ENCODE assay signal across 8 cellular contexts in the genomic region with DNA sequence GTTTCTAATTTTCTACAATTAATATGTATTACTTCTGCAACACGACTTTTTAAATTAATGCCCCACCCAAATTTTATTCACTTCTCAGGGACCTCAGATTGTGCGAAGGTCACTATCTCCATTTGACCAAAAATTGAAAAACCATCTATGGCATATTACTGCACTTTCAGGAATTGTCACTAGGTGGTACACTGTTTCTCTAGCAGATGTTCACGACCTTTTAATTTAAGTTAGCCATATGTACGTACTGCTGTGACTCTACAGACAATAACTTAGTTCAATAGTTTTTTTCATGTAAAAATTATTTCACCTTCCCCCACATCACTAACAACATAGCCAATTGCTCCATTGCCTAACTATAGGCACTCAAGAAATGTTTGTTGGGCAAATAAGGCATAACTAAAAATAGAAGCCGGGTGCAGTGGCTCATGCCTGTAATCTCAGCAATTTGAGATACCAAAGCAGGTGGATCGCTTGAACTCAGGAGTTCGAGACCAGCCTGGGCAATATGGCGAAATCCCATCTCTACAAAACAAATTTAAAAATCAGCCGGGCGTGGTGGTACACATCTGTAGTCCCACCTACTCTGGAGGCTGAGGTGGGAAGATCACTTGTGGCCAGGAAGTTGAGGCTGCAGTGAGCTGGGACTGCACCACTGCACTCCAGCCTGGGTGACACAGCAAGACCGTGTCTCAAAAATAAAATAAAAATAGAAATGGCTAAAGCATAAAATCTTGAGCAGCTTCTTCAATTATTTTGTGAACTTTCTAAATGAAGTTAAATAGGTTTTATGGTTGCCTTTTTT.
DNase-seq lines count a peak whose midpoint lies in the region; ATAC-seq and TF ChIP-seq lines count a peak whose summit lies in the region.

No MANE protein-coding gene starts in this region.

- H3K4me1 Mint-ChIP-seq in brain: no peaks in the 10 kb centered on the region
- peaks cover 4% of the 10 kb centered on the region for H3K4me1 Mint-ChIP-seq in nephron progenitor cell

- ATAC-seq in activated naive CD4-positive, alpha-beta T cell treated with anti-CD3 and anti-CD28 coated beads, Interleukin-2, amount 50 U/mL, for 72 hours: peak; percentile 50 to 69
- ATAC-seq in HG02642 (IDR thresholded peaks at IDR 0.05; ENCODE audit: poor library complexity, unreplicated experiment) (peak; percentile 70), HG02840 (IDR thresholded peaks at IDR 0.05; ENCODE audit: low FRiP score, unreplicated experiment) (no peak)

- peak in 1 of 2 donors; percentile 8 for DNase-seq in activated naive CD4-positive, alpha-beta T cell treated with anti-CD3 and anti-CD28 coated beads, Interleukin-2, amount 50 U/mL, for 72 hours (ENCODE audit: low spot score in 2 of 2)
- DNase-seq in activated naive CD4-positive, alpha-beta T cell treated with anti-CD3 and anti-CD28 coated beads, Interleukin-2, amount 50 U/mL, for 16 hours: no peak
- peak; percentile 13 for DNase-seq in NCI-H226
- DNase-seq in nephron progenitor cell: no peak
- no peak for DNase-seq in effector CD8-positive, alpha-beta T cell (lab: John Stamatoyannopoulos, UW)

- no peaks in the 10 kb centered on the region for H3K36me3 Mint-ChIP-seq in activated naive CD4-positive, alpha-beta T cell treated with anti-CD3 and anti-CD28 coated beads, Interleukin-2, amount 50 U/mL, for 72 hours
- H3K36me3 Mint-ChIP-seq in brain: no peaks in the 10 kb centered on the region
- H3K36me3 Mint-ChIP-seq in nephron progenitor cell (ENCODE audit: low read depth): no peaks in the 10 kb centered on the region

- H3K27ac Mint-ChIP-seq in activated naive CD4-positive, alpha-beta T cell treated with anti-CD3 and anti-CD28 coated beads, Interleukin-2, amount 50 U/mL, for 72 hours: no peak overlapping the region
- H3K27ac Mint-ChIP-seq in brain (no peak overlapping the region), nephron progenitor cell (no peak overlapping the region)

- H3K9me3 Mint-ChIP-seq in activated naive CD4-positive, alpha-beta T cell treated with anti-CD3 and anti-CD28 coated beads, Interleukin-2, amount 50 U/mL, for 72 hours: no peaks in the 10 kb centered on the region
- H3K9me3 Mint-ChIP-seq in brain: no peaks in the 10 kb centered on the region
- no peaks in the 10 kb centered on the region for H3K9me3 Mint-ChIP-seq in nephron progenitor cell

- TF ChIP-seq CTCF in brain (conservative IDR thresholded peaks at IDR 0.05) (peak; percentile 51 to 65), nephron progenitor cell (IDR thresholded peaks at IDR 0.05) (peak; percentile 55)

- H3K4me3 Mint-ChIP-seq in brain: no peak overlapping the region
- no peak overlapping the region for H3K4me3 Mint-ChIP-seq in nephron progenitor cell

- H3K27me3 Mint-ChIP-seq in brain (no peaks in the 10 kb centered on the region), nephron progenitor cell (ENCODE audit: low read depth, poor library complexity) (peaks cover 2% of the 10 kb centered on the region)
